ENCODE assay signal across 10 cellular contexts in genomic region chr12:120126635-120127005, GRCh38. TPM values are rescaled to one million over a fixed set of nuclear protein-coding genes. Genes with fewer than 3 reads are reported as not detected.
DNase-seq lines count a peak whose midpoint lies in the region; ATAC-seq and TF ChIP-seq lines count a peak whose summit lies in the region.
"Had no signal": no experiment of that assay in that cellular context is flagged by ENCODE, and none has a peak within 500 bp of the region (broad histone marks: within the 10 kb centered on the region; RNA-seq: fewer than 3 reads in every experiment).

No MANE protein-coding gene starts in this region.

- peak overlapping the region in 3 of 10 experiments; percentile 22 to 26 (median 25); a peak in 3 of 20 replicates for H3K4me3 ChIP-seq in BLaER1 treated with 17β-estradiol and CSF1 and Interleukin-3, amounts not matched to agents 10 nM and 100 nM
- H3K4me3 ChIP-seq in NB4 (ENCODE audit: low read depth, low read length) (no peak overlapping the region), SJCRH30 (no peak overlapping the region)

- H3K27me3 ChIP-seq in BLaER1 treated with 17β-estradiol and CSF1 and Interleukin-3, amounts not matched to agents 10 nM and 100 nM, result no peaks in the 10 kb centered on the region
- H3K27me3 ChIP-seq in SJCRH30, result no peaks in the 10 kb centered on the region

- peaks cover 39% of the 10 kb centered on the region for H3K36me3 Mint-ChIP-seq in nephron progenitor cell (ENCODE audit: low read depth)

- TF ChIP-seq CTCF in NB4 (IDR thresholded peaks at IDR 0.05; ENCODE audit: low read depth, low read length) (no peak), nephron progenitor cell (IDR thresholded peaks at IDR 0.05) (no peak)

- no peaks in the 10 kb centered on the region for H3K4me1 Mint-ChIP-seq in nephron progenitor cell

- peaks cover 24 to 85% (median 52%) of the 10 kb centered on the region in 10 experiments for H3K4me1 ChIP-seq in BLaER1 treated with 17β-estradiol and CSF1 and Interleukin-3, amounts not matched to agents 10 nM and 100 nM
- H3K4me1 ChIP-seq in SJCRH30, result no peaks in the 10 kb centered on the region

- peaks cover 44 to 68% (median 62%) of the 10 kb centered on the region in 11 experiments for H3K36me3 ChIP-seq in BLaER1 treated with 17β-estradiol and CSF1 and Interleukin-3, amounts not matched to agents 10 nM and 100 nM
- H3K36me3 ChIP-seq in SJCRH30, result peaks cover 32% of the 10 kb centered on the region

- no peak for ATAC-seq in GM19035 (IDR thresholded peaks at IDR 0.05; ENCODE audit: unreplicated experiment)
- ATAC-seq in HG03039 (IDR thresholded peaks at IDR 0.05; ENCODE audit: unreplicated experiment), result no peak

- H3K4me3 Mint-ChIP-seq in nephron progenitor cell, result no peak overlapping the region

- peak; percentile 87 for DNase-seq in NB4 (ENCODE audit: low read depth)
- DNase-seq in dermis blood vessel endothelial cell, result peak; percentile 93
- DNase-seq in nephron progenitor cell, result no peak
- no peak for DNase-seq in HuH-7.5 (ENCODE audit: low spot score)
- no peak for DNase-seq in SJCRH30
- DNase-seq: NCI-H2029; stimulated activated CD4-positive, alpha-beta T cell treated with anti-CD3 and anti-CD28 coated beads, Interleukin-12 subunit alpha, Interleukin-12 subunit beta, amount 100 ng/mL, for 4 hours had no signal

- H3K9me3 Mint-ChIP-seq in nephron progenitor cell, result no peaks in the 10 kb centered on the region

- H3K27ac ChIP-seq in BLaER1 treated with 17β-estradiol and CSF1 and Interleukin-3, amounts not matched to agents 10 nM and 100 nM, result peak overlapping the region in 10 of 11 experiments; percentile 26 to 77 (median 65); a peak in 17 of 22 replicates
- no peak overlapping the region for H3K27ac ChIP-seq in SJCRH30

- TF ChIP-seq POLR2A in NB4 (IDR thresholded peaks at IDR 0.05; ENCODE audit: extremely low read depth, insufficient read length), result no peak

- peak overlapping the region in 9 of 11 experiments; percentile 2 to 55 (median 47); a peak in 12 of 22 replicates for H3K9ac ChIP-seq in BLaER1 treated with 17β-estradiol and CSF1 and Interleukin-3, amounts not matched to agents 10 nM and 100 nM

- peaks cover 0 to 50% (median 11%) of the 10 kb centered on the region in 11 experiments; a peak in 10 of 22 replicates for H4K20me1 ChIP-seq in BLaER1 treated with 17β-estradiol and CSF1 and Interleukin-3, amounts not matched to agents 10 nM and 100 nM

- peak overlapping the region; percentile 95 for H3K27ac Mint-ChIP-seq in nephron progenitor cell

- H3K27me3 Mint-ChIP-seq in nephron progenitor cell (ENCODE audit: low read depth, poor library complexity), result no peaks in the 10 kb centered on the region

- H3K9me3 ChIP-seq in BLaER1 treated with 17β-estradiol and CSF1 and Interleukin-3, amounts not matched to agents 10 nM and 100 nM (replicated peaks in 1 of 11), result no peaks in the 10 kb centered on the region
- no peaks in the 10 kb centered on the region for H3K9me3 ChIP-seq in SJCRH30 (replicated peaks)

- H3K4me2 ChIP-seq in BLaER1 treated with 17β-estradiol and CSF1 and Interleukin-3, amounts not matched to agents 10 nM and 100 nM, result peak overlapping the region in 10 of 11 experiments; percentile 22 to 93 (median 74); a peak in 19 of 22 replicates

RNA-seq across cellular contexts. Expression of gene RAB35, which starts 10.1 kb away (rescaled TPM):
- 42.0 and 51.6 TPM in 2 replicates for total RNA-seq in dermis blood vessel endothelial cell
- total RNA-seq in SJCRH30 (2014; rRNA removed; shearing (Covaris generic)), result 25.4 and 27.6 TPM in 2 replicates

Comparison
In these comparisons a context has a peak if more than half of its experiments do, and no peak if none do; other contexts are left out.
1. DNase-seq: peak in NB4 (single experiment) and dermis blood vessel endothelial cell (single experiment); none in nephron progenitor cell (single experiment), HuH-7.5 (single experiment) and SJCRH30 (0 of 2).